In genomic region chr2:106982350-106982749, GRCh38 we compare ENCODE assay signal across 12 cellular contexts.
"Had no signal": no experiment of that assay in that cellular context is flagged by ENCODE, and none has a peak within 500 bp of the region (broad histone marks: within the 10 kb centered on the region; RNA-seq: fewer than 3 reads in every experiment).

No MANE protein-coding gene starts in this region.

- H3K9me3 ChIP-seq: tibial nerve had no signal

- H3K27me3 Mint-ChIP-seq: activated naive CD8-positive, alpha-beta T cell treated with anti-CD3 and anti-CD28 coated beads, Interleukin-2, amount 10 ng/mL, durations not matched to agents 7 days and 5 days; central memory CD8-positive, alpha-beta T cell; dendritic cell treated with granulocyte-macrophage colony-stimulating factor and Interleukin-4, amounts not matched to agents 40 ng/mL and 50 ng/mL, for 4 days; effector memory CD8-positive, alpha-beta T cell; memory B cell; stimulated activated naive B cell treated with anti-CD40 and anti-IgM and Interleukin-4, amounts not matched to agents 10 μg/mL and 1 μg/mL and 100 μg/mL, for 72 hours had no signal

- H3K27me3 ChIP-seq: tibial nerve had no signal

- DNase-seq: activated naive CD8-positive, alpha-beta T cell treated with anti-CD3 and anti-CD28 coated beads, Interleukin-2, amount 10 ng/mL, durations not matched to agents 7 days and 5 days; activated T-cell treated with anti-CD3 and anti-CD28 coated beads, Interleukin-2, amount 50 U/mL, for 72 hours; effector memory CD8-positive, alpha-beta T cell; nephron progenitor cell; stimulated activated CD4-positive, alpha-beta T cell treated with anti-CD3 and anti-CD28 coated beads, Interleukin-2, amount 100 ng/mL, for 24 hours; stimulated activated naive B cell treated with anti-CD40 and anti-IgM and Interleukin-4, amounts not matched to agents 10 μg/mL and 1 μg/mL and 100 μg/mL, for 72 hours had no signal

- H3K4me3 ChIP-seq: tibial nerve had no signal

- H3K36me3 ChIP-seq: tibial nerve had no signal

- H3K4me1 Mint-ChIP-seq: activated naive CD8-positive, alpha-beta T cell treated with anti-CD3 and anti-CD28 coated beads, Interleukin-2, amount 10 ng/mL, durations not matched to agents 7 days and 5 days; central memory CD8-positive, alpha-beta T cell; memory B cell; nephron progenitor cell; stimulated activated naive B cell treated with anti-CD40 and anti-IgM and Interleukin-4, amounts not matched to agents 10 μg/mL and 1 μg/mL and 100 μg/mL, for 72 hours had no signal

- H3K27ac Mint-ChIP-seq: activated naive CD8-positive, alpha-beta T cell treated with anti-CD3 and anti-CD28 coated beads, Interleukin-2, amount 10 ng/mL, durations not matched to agents 7 days and 5 days; activated T-cell treated with anti-CD3 and anti-CD28 coated beads, Interleukin-2, amount 50 U/mL, for 72 hours; dendritic cell treated with granulocyte-macrophage colony-stimulating factor and Interleukin-4, amounts not matched to agents 40 ng/mL and 50 ng/mL, for 4 days; effector memory CD8-positive, alpha-beta T cell; memory B cell; nephron progenitor cell; stimulated activated naive B cell treated with anti-CD40 and anti-IgM and Interleukin-4, amounts not matched to agents 10 μg/mL and 1 μg/mL and 100 μg/mL, for 72 hours had no signal

- H3K4me1 ChIP-seq: tibial nerve had no signal

- ATAC-seq: activated T-cell treated with anti-CD3 and anti-CD28 coated beads, Interleukin-2, amount 50 U/mL, for 72 hours; effector memory CD8-positive, alpha-beta T cell; sciatic nerve; stimulated activated naive B cell treated with anti-CD40 and anti-IgM and Interleukin-4, amounts not matched to agents 10 μg/mL and 1 μg/mL and 100 μg/mL, for 72 hours had no signal

- H3K36me3 Mint-ChIP-seq: activated naive CD8-positive, alpha-beta T cell treated with anti-CD3 and anti-CD28 coated beads, Interleukin-2, amount 10 ng/mL, durations not matched to agents 7 days and 5 days; memory B cell; stimulated activated naive B cell treated with anti-CD40 and anti-IgM and Interleukin-4, amounts not matched to agents 10 μg/mL and 1 μg/mL and 100 μg/mL, for 72 hours had no signal

- H3K4me3 Mint-ChIP-seq: activated naive CD8-positive, alpha-beta T cell treated with anti-CD3 and anti-CD28 coated beads, Interleukin-2, amount 10 ng/mL, durations not matched to agents 7 days and 5 days; activated T-cell treated with anti-CD3 and anti-CD28 coated beads, Interleukin-2, amount 50 U/mL, for 72 hours; central memory CD8-positive, alpha-beta T cell; dendritic cell treated with granulocyte-macrophage colony-stimulating factor and Interleukin-4, amounts not matched to agents 40 ng/mL and 50 ng/mL, for 4 days; effector memory CD8-positive, alpha-beta T cell; memory B cell; nephron progenitor cell; stimulated activated naive B cell treated with anti-CD40 and anti-IgM and Interleukin-4, amounts not matched to agents 10 μg/mL and 1 μg/mL and 100 μg/mL, for 72 hours had no signal

- H3K9me3 Mint-ChIP-seq: memory B cell, nephron progenitor cell had no signal

- H3K27ac ChIP-seq: epithelial cell of prostate, tibial nerve had no signal
